In genomic region chr3:45884368-45885201, GRCh38 we compare ENCODE assay signal across 22 cellular contexts. TPM values are rescaled to one million over a fixed set of nuclear protein-coding genes. Genes with fewer than 3 reads are reported as not detected.
DNase-seq lines count a peak whose midpoint lies in the region; ATAC-seq, FAIRE-seq and TF ChIP-seq lines count a peak whose summit lies in the region.
"Had no signal": no experiment of that assay in that cellular context is flagged by ENCODE, and none has a peak within 500 bp of the region (broad histone marks: within the 10 kb centered on the region; RNA-seq: fewer than 3 reads in every experiment).

No MANE protein-coding gene starts in this region.

- H3K9me2 ChIP-seq in GM23248 (ENCODE audit: insufficient read depth): no peaks in the 10 kb centered on the region

- CTCF ChIA-PET in K562 (lab: Yijun Ruan, JAX; ENCODE audit: low intra/inter-chr PET ratio): no interaction called here

- H3K27ac ChIP-seq in K562 (ENCODE audit: extremely low read depth, low read depth, low read length) (no peak overlapping the region), temporal lobe (ENCODE audit: low read depth, low read length) (peak overlapping the region; percentile 13), GM23248 (no peak overlapping the region)
- H3K27ac ChIP-seq: esophagus squamous epithelium, lower lobe of right lung, neutrophil, testis, vagina had no signal

- no peak for TF ChIP-seq CTCF in K562 (IDR thresholded peaks at IDR 0.05 in 2 of 3, conservative IDR thresholded peaks at IDR 0.05 in 1 of 3; ENCODE audit: insufficient read depth in 2 of 3, low read depth in 1 of 3, low read length in 3 of 3)

- TF ChIP-seq RAD21 in K562 (CRISPR knock-in tag; conservative IDR thresholded peaks at IDR 0.05 in 1 of 2, IDR thresholded peaks at IDR 0.05 in 1 of 2): no peak

- DNase-seq in stimulated activated CD4-positive, alpha-beta T cell treated with anti-CD3 and anti-CD28 coated beads, Interleukin-15, amount 100 ng/mL, for 24 hours: peak; percentile 46
- DNase-seq in stimulated activated CD4-positive, alpha-beta T cell treated with anti-CD3 and anti-CD28 coated beads, Interleukin-4, amount 100 ng/mL, for 1 hour: no peak
- DNase-seq in K562 (ENCODE audit: extremely low read depth in 1 of 4, low spot score in 3 of 4) (no peak), kidney glomerular epithelial cell (lab: John Stamatoyannopoulos, UW) (no peak), GM23248 (no peak)
- DNase-seq: activated gamma-delta T cell; CD4-positive, CD25-positive, alpha-beta regulatory T cell; esophagus squamous epithelium; GF-D8; HFFc6; islet precursor cell; lower lobe of right lung; NCI-H1092; NCI-H1930; NCI-H2227 treated with DMSO at 0.1 percent for 48 hours; testis had no signal

- no peak overlapping the region for H3K9ac ChIP-seq in K562 (ENCODE audit: insufficient read depth in 1 of 2, low read depth in 2 of 2, low read length in 2 of 2)
- H3K9ac ChIP-seq in GM23248: no peak overlapping the region

- peaks cover 19% of the 10 kb centered on the region in 2 experiments; a peak in 4 of 5 replicates for H3K4me1 ChIP-seq in K562 (replicated peaks in 1 of 2; ENCODE audit: control insufficient read depth in 2 of 2, insufficient read depth in 2 of 2, low read length in 2 of 2)
- H3K4me1 ChIP-seq in GM23248 (ENCODE audit: insufficient read depth): 0 out of 2 replicates have a peak, but pooled peaks cover 3% of the 10 kb centered on the region
- H3K4me1 ChIP-seq: lower lobe of right lung, testis had no signal

- peaks cover 4 to 23% of the 10 kb centered on the region in 2 experiments; a peak in 3 of 5 replicates for H3K27me3 ChIP-seq in K562 (ENCODE audit: control insufficient read depth in 2 of 2, insufficient read depth in 2 of 2, low read length in 2 of 2)
- H3K27me3 ChIP-seq in GM23248 (replicated peaks; ENCODE audit: insufficient read depth): peaks cover 35% of the 10 kb centered on the region
- H3K27me3 ChIP-seq: testis, vagina had no signal

- FAIRE-seq in K562 (lab: Jason Lieb, UNC): no peak

- intact Hi-C loops in K562 (cut with micrococcal nuclease): no loop called here

- H3F3A ChIP-seq in GM23248 (ENCODE audit: insufficient read depth): no peaks in the 10 kb centered on the region

- no peaks in the 10 kb centered on the region for H3K9me3 ChIP-seq in K562 (replicated peaks; ENCODE audit: control insufficient read depth, insufficient read depth, low read depth, low read length)
- no peaks in the 10 kb centered on the region for H3K9me3 ChIP-seq in GM23248 (ENCODE audit: low read depth)
- H3K9me3 ChIP-seq: esophagus squamous epithelium, lower lobe of right lung, neutrophil, testis, vagina had no signal

- no TSS peak for BruUV-seq in K562 (replicated peaks; lab: Mats Ljungman, UMichigan)

- no peak overlapping the region for H3K4me3 ChIP-seq in K562
- H3K4me3 ChIP-seq in GM23248: no peak overlapping the region
- H3K4me3 ChIP-seq: esophagus squamous epithelium, lower lobe of right lung, testis, vagina had no signal

- POLR2A ChIA-PET in K562 (lab: Yijun Ruan, JAX): interaction anchor here (0.6 to 1.2 kb wide), 2 partner anchors 26 to 305 kb away, joined by 3 read pairs; no protein-coding TSS in a partner anchor

- H3K4me2 ChIP-seq in K562 (ENCODE audit: insufficient read depth, low read length): peak overlapping the region; percentile 33; the same call in 1 of the 2 replicates
- no peak overlapping the region for H3K4me2 ChIP-seq in GM23248 (ENCODE audit: unreplicated experiment)

- peak; percentile 51 for ATAC-seq in GM19463 (IDR thresholded peaks at IDR 0.05; ENCODE audit: unreplicated experiment)
- ATAC-seq in K562: no peak
- ATAC-seq: lower lobe of right lung, WTC11 had no signal

- H4K20me1 ChIP-seq in K562 (replicated peaks; ENCODE audit: control insufficient read depth, insufficient read depth, low read length) (no peaks in the 10 kb centered on the region), GM23248 (ENCODE audit: insufficient read depth) (no peaks in the 10 kb centered on the region)

- no peaks in the 10 kb centered on the region for H3K9me1 ChIP-seq in K562 (ENCODE audit: control insufficient read depth, insufficient read depth, low read length)

- H3K79me2 ChIP-seq in K562 (ENCODE audit: control insufficient read depth, insufficient read depth, low read length) (no peaks in the 10 kb centered on the region), GM23248 (ENCODE audit: insufficient read depth) (no peaks in the 10 kb centered on the region)

- no peak for TF ChIP-seq EP300 in K562 (IDR thresholded peaks at IDR 0.05; ENCODE audit: low read length)

- no peak for TF ChIP-seq POLR2A in K562 (conservative IDR thresholded peaks at IDR 0.05)

- WGBS in K562 (ENCODE audit: insufficient coverage, low coverage, missing lambda C conversion rate): 32% methylated on average over 23 of the region's 23 CpGs
- WGBS in GM23248 (ENCODE audit: low coverage in 1 of 2, low lambda C conversion rate in 2 of 2, missing lambda C conversion rate in 2 of 2), 2 experiments: 74 to 77% methylated on average over 23 of the region's 23 CpGs

- in situ Hi-C loops in K562 (cut with MboI) (no loop called here), GM23248 (cut with MboI) (no loop called here)

- H2AFZ ChIP-seq in K562 (ENCODE audit: low read depth, low read length) (peak overlapping the region; percentile 30), GM23248 (no peak overlapping the region)

- no peaks in the 10 kb centered on the region for H3K36me3 ChIP-seq in K562 (ENCODE audit: control insufficient read depth, insufficient read depth, low read length)
- no peaks in the 10 kb centered on the region for H3K36me3 ChIP-seq in GM23248 (ENCODE audit: low read depth)
- H3K36me3 ChIP-seq: esophagus squamous epithelium, lower lobe of right lung, neutrophil, vagina had no signal

RNA-seq across cellular contexts. Expression of gene CCR9, which starts 1.8 kb away (rescaled TPM):
- total RNA-seq in K562 (2011; cell fraction: chromatin; rRNA removed; ENCODE audit: low replicate concordance): not detected in 2 replicates
- total RNA-seq in K562 (2011; cell fraction: nucleolus; rRNA removed): not detected in 2 replicates
- not detected in 2 replicates for total RNA-seq in K562 (2011; cell fraction: nucleoplasm; rRNA removed)
- total RNA-seq in K562 (2014; rRNA removed) (not detected in 2 replicates), K562 (2014; rRNA removed; fragmentation: Illumina TruSeq; extraction: Trizol) (not detected in 2 replicates), K562 (2015; rRNA removed; fragmentation: Illumina TruSeq; extraction: Trizol) (not detected in 2 replicates), K562 (2021) (not detected in 2 replicates), temporal lobe (not detected)
- polyA plus RNA-seq in K562 (2011; rRNA removed) (not detected in 2 replicates), K562 (2014; fragmentation: Illumina TruSeq; extraction: Trizol) (not detected in 2 replicates), K562 (2014; fragmentation: Nextera tagmentation; extraction: Ambion mirVana) (not detected), K562 (2014; rRNA removed) (not detected in 2 replicates), GM23248 (2016; fragmentation: Nextera tagmentation; extraction: Ambion mirVana) (not detected in 2 replicates)
- polyA plus RNA-seq in K562 (2011; cell fraction: cytosol; rRNA removed): not detected in 2 replicates
- not detected in 2 replicates for polyA plus RNA-seq in K562 (2011; cell fraction: nucleus; rRNA removed)
- 0.07 TPM in 1 of 2 replicates, not detected in the other for polyA plus RNA-seq in K562 (2012)
- polyA minus RNA-seq in K562 (2011; rRNA and poly(A)+ RNA removed): not detected in 2 replicates
- not detected in 2 replicates for polyA minus RNA-seq in K562 (2011; cell fraction: cytosol; rRNA and poly(A)+ RNA removed)
- polyA minus RNA-seq in K562 (2011; cell fraction: nucleus; rRNA and poly(A)+ RNA removed): not detected in 2 replicates
- not detected in 2 replicates for total RNA-seq in GM23248 (2014; rRNA removed; shearing (Covaris generic))
- total RNA-seq: CD4-positive, CD25-positive, alpha-beta regulatory T cell; esophagus squamous epithelium; HFFc6; lower lobe of right lung; renal cortical epithelial cell; vagina; WTC11 had no signal

RNA-seq across cellular contexts. Expression of gene LZTFL1, which starts 42.7 kb away (rescaled TPM):
- total RNA-seq in K562 (2011; cell fraction: chromatin; rRNA removed; ENCODE audit: low replicate concordance): 9.0 and 14.3 TPM in 2 replicates
- 3.3 TPM in 2 replicates for total RNA-seq in K562 (2011; cell fraction: nucleolus; rRNA removed)
- 5.9 and 10.1 TPM in 2 replicates for total RNA-seq in K562 (2011; cell fraction: nucleoplasm; rRNA removed)
- total RNA-seq in K562 (2014; rRNA removed) (10.0 and 11.7 TPM in 2 replicates), K562 (2014; rRNA removed; fragmentation: Illumina TruSeq; extraction: Trizol) (13.9 and 15.4 TPM in 2 replicates), K562 (2015; rRNA removed; fragmentation: Illumina TruSeq; extraction: Trizol) (11.0 and 13.1 TPM in 2 replicates), K562 (2021) (15.3 TPM in 2 replicates), temporal lobe (14.8 TPM)
- polyA plus RNA-seq in K562 (2011; rRNA removed) (30.2 and 33.7 TPM in 2 replicates), K562 (2014; fragmentation: Illumina TruSeq; extraction: Trizol) (21.1 and 21.8 TPM in 2 replicates), K562 (2014; fragmentation: Nextera tagmentation; extraction: Ambion mirVana) (10 to 100 TPM; 10.7 to 17.3 TPM), K562 (2014; rRNA removed) (15.1 and 15.8 TPM in 2 replicates), GM23248 (2016; fragmentation: Nextera tagmentation; extraction: Ambion mirVana) (12.7 and 15.1 TPM in 2 replicates)
- polyA plus RNA-seq in K562 (2011; cell fraction: cytosol; rRNA removed): 8.8 and 17.2 TPM in 2 replicates
- 13.9 and 31.2 TPM in 2 replicates for polyA plus RNA-seq in K562 (2011; cell fraction: nucleus; rRNA removed)
- polyA plus RNA-seq in K562 (2012): 10.9 and 29.7 TPM in 2 replicates
- polyA minus RNA-seq in K562 (2011; rRNA and poly(A)+ RNA removed): 17.5 and 22.8 TPM in 2 replicates
- polyA minus RNA-seq in K562 (2011; cell fraction: cytosol; rRNA and poly(A)+ RNA removed): 7.3 and 12.4 TPM in 2 replicates
- polyA minus RNA-seq in K562 (2011; cell fraction: nucleus; rRNA and poly(A)+ RNA removed): 4.8 and 10.7 TPM in 2 replicates
- 18.3 and 21.8 TPM in 2 replicates for total RNA-seq in GM23248 (2014; rRNA removed; shearing (Covaris generic))

RNA-seq across cellular contexts. Expression of gene CXCR6, which starts 58.7 kb away (rescaled TPM):
- not detected in 2 replicates for total RNA-seq in K562 (2011; cell fraction: chromatin; rRNA removed; ENCODE audit: low replicate concordance)
- not detected in 2 replicates for total RNA-seq in K562 (2011; cell fraction: nucleolus; rRNA removed)
- not detected in 2 replicates for total RNA-seq in K562 (2011; cell fraction: nucleoplasm; rRNA removed)
- total RNA-seq in K562 (2014; rRNA removed): not detected in 2 replicates
- total RNA-seq in K562 (2014; rRNA removed; fragmentation: Illumina TruSeq; extraction: Trizol): not detected in 2 replicates
- total RNA-seq in K562 (2015; rRNA removed; fragmentation: Illumina TruSeq; extraction: Trizol): not detected in 2 replicates
- not detected in 2 replicates for total RNA-seq in K562 (2021)
- not detected in 2 replicates for polyA plus RNA-seq in K562 (2011; rRNA removed)
- not detected in 2 replicates for polyA plus RNA-seq in K562 (2011; cell fraction: cytosol; rRNA removed)
- polyA plus RNA-seq in K562 (2011; cell fraction: nucleus; rRNA removed): not detected in 2 replicates
- polyA plus RNA-seq in K562 (2012): 0.12 and 0.16 TPM in 2 replicates
- not detected in 2 replicates for polyA plus RNA-seq in K562 (2014; fragmentation: Illumina TruSeq; extraction: Trizol)
- under 1 TPM in 1 of 2 experiments, not detected in 1; 0.28 TPM for polyA plus RNA-seq in K562 (2014; fragmentation: Nextera tagmentation; extraction: Ambion mirVana)
- polyA plus RNA-seq in K562 (2014; rRNA removed): not detected in 2 replicates
- polyA minus RNA-seq in K562 (2011; rRNA and poly(A)+ RNA removed): not detected in 2 replicates
- not detected in 2 replicates for polyA minus RNA-seq in K562 (2011; cell fraction: cytosol; rRNA and poly(A)+ RNA removed)
- polyA minus RNA-seq in K562 (2011; cell fraction: nucleus; rRNA and poly(A)+ RNA removed): not detected in 2 replicates
- not detected for total RNA-seq in temporal lobe
- not detected in 2 replicates for total RNA-seq in GM23248 (2014; rRNA removed; shearing (Covaris generic))
- not detected in 2 replicates for polyA plus RNA-seq in GM23248 (2016; fragmentation: Nextera tagmentation; extraction: Ambion mirVana)
- total RNA-seq: HFFc6, renal cortical epithelial cell, WTC11 had no signal
